In the genomic region with DNA sequence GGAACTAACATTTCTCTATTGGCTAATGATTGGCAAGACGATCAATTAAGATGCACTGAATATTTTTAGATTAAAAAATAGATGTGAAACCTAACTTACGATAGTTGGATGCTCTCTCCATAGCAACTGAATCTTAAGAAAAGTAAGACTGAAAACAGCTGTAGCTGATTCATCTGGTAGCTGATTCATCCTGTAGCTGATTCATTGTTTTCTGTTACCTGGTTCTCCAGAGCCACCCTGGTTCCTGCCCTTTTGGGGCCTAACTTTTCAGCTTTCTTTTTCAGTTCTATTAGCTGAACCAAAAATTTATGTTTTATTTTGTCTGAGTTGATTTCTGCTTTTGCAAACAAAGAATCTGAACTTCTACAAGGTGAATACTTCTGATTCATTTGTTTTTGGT, we compare ENCODE assay signal across 2 cellular contexts.
A peak's percentile ranks its signal among the peaks of the same experiment; 100 is the strongest.
TF ChIP-seq lines count a peak whose summit lies in the region.

No MANE protein-coding gene starts in this region.

TF ChIP-seq in SK-N-SH, 30 proteins besides CTCF, POLR2A, EP300 and RAD21:
- TF ChIP-seq REST (IDR thresholded peaks at IDR 0.05; ENCODE audit: low read depth, low read length) (no peak), FOSL2 (IDR thresholded peaks at IDR 0.05; ENCODE audit: borderline replicate concordance, low read depth) (peak; percentile 95), CHD2 (IDR thresholded peaks at IDR 0.05; ENCODE audit: low read length, partially characterized antibody) (no peak), JUND (IDR thresholded peaks at IDR 0.05) (peak; percentile 86), SMC3 (IDR thresholded peaks at IDR 0.05; ENCODE audit: low read depth, low read length) (no peak), FOXM1 (IDR thresholded peaks at IDR 0.05; ENCODE audit: low read depth) (no peak), RCOR1 (IDR thresholded peaks at IDR 0.05; ENCODE audit: low read length) (no peak), GATA2 (CRISPR knock-in tag; IDR thresholded peaks at IDR 0.05) (no peak), ELF1 (IDR thresholded peaks at IDR 0.05) (no peak), USF2 (IDR thresholded peaks at IDR 0.05; ENCODE audit: borderline replicate concordance, low read depth, low read length) (no peak), TCF12 (IDR thresholded peaks at IDR 0.05) (peak; percentile 72), PBX3 (IDR thresholded peaks at IDR 0.05) (peak; percentile 37; the same call in 1 of the 2 replicates), TEAD4 (IDR thresholded peaks at IDR 0.05; ENCODE audit: borderline replicate concordance, insufficient read depth) (no peak), GABPA (IDR thresholded peaks at IDR 0.05; ENCODE audit: low read depth) (no peak)

TF ChIP-seq in SK-N-SH treated with all-trans-retinoic acid at 6 μM for 48 hours, 23 proteins besides CTCF, POLR2A, EP300 and RAD21 (continued from another document):
- TF ChIP-seq, protein P1, sequence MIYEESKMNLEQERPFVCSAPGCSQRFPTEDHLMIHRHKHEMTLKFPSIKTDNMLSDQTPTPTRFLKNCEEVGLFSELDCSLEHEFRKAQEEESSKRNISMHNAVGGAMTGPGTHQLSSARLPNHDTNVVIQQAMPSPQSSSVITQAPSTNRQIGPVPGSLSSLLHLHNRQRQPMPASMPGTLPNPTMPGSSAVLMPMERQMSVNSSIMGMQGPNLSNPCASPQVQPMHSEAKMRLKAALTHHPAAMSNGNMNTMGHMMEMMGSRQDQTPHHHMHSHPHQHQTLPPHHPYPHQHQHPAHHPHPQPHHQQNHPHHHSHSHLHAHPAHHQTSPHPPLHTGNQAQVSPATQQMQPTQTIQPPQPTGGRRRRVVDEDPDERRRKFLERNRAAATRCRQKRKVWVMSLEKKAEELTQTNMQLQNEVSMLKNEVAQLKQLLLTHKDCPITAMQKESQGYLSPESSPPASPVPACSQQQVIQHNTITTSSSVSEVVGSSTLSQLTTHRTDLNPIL (CRISPR knock-in tag; IDR thresholded peaks at IDR 0.05; ENCODE audit: low read depth): no peak
- no peak for TF ChIP-seq CSRNP3 (CRISPR knock-in tag; IDR thresholded peaks at IDR 0.05)
- no peak for TF ChIP-seq ZNF8 (CRISPR knock-in tag; IDR thresholded peaks at IDR 0.05)
- no peak for TF ChIP-seq ZFP3 (CRISPR knock-in tag; IDR thresholded peaks at IDR 0.05)
- TF ChIP-seq RARB (CRISPR knock-in tag; IDR thresholded peaks at IDR 0.05): no peak
- TF ChIP-seq TCF4 (CRISPR knock-in tag; IDR thresholded peaks at IDR 0.05; ENCODE audit: borderline replicate concordance): no peak
- TF ChIP-seq, protein P2, sequence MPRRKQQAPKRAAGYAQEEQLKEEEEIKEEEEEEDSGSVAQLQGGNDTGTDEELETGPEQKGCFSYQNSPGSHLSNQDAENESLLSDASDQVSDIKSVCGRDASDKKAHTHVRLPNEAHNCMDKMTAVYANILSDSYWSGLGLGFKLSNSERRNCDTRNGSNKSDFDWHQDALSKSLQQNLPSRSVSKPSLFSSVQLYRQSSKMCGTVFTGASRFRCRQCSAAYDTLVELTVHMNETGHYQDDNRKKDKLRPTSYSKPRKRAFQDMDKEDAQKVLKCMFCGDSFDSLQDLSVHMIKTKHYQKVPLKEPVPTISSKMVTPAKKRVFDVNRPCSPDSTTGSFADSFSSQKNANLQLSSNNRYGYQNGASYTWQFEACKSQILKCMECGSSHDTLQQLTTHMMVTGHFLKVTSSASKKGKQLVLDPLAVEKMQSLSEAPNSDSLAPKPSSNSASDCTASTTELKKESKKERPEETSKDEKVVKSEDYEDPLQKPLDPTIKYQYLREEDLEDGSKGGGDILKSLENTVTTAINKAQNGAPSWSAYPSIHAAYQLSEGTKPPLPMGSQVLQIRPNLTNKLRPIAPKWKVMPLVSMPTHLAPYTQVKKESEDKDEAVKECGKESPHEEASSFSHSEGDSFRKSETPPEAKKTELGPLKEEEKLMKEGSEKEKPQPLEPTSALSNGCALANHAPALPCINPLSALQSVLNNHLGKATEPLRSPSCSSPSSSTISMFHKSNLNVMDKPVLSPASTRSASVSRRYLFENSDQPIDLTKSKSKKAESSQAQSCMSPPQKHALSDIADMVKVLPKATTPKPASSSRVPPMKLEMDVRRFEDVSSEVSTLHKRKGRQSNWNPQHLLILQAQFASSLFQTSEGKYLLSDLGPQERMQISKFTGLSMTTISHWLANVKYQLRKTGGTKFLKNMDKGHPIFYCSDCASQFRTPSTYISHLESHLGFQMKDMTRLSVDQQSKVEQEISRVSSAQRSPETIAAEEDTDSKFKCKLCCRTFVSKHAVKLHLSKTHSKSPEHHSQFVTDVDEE (CRISPR knock-in tag; IDR thresholded peaks at IDR 0.05): no peak
